In genomic region chr1:199151634-199152429, GRCh38 we compare ENCODE assay signal across 12 cellular contexts.
DNase-seq lines count a peak whose midpoint lies in the region; ATAC-seq and TF ChIP-seq lines count a peak whose summit lies in the region.
"Had no signal": no experiment of that assay in that cellular context is flagged by ENCODE, and none has a peak within 500 bp of the region (broad histone marks: within the 10 kb centered on the region; RNA-seq: fewer than 3 reads in every experiment).

No MANE protein-coding gene starts in this region.

- ATAC-seq in GM18867 (IDR thresholded peaks at IDR 0.05; ENCODE audit: unreplicated experiment) (peak; percentile 82), GM21717 (IDR thresholded peaks at IDR 0.05; ENCODE audit: unreplicated experiment) (peak; percentile 49), HG03432 (IDR thresholded peaks at IDR 0.05; ENCODE audit: unreplicated experiment) (peak; percentile 79)
- ATAC-seq: foreskin keratinocyte had no signal

- H3K4me1 Mint-ChIP-seq in glutamatergic neuron (ENCODE audit: low read depth, unreplicated experiment): peaks cover 15% of the 10 kb centered on the region
- H3K4me1 Mint-ChIP-seq: central memory CD8-positive, alpha-beta T cell had no signal

- TF ChIP-seq CTCF in glutamatergic neuron (IDR thresholded peaks at IDR 0.05; ENCODE audit: partially characterized antibody, unreplicated experiment): no peak

- H3K27me3 Mint-ChIP-seq in glutamatergic neuron (ENCODE audit: unreplicated experiment): no peaks in the 10 kb centered on the region

- intact Hi-C loops in posterior vena cava (cut with DNase I): no loop called here

- peak overlapping the region; percentile 63 for H3K4me3 Mint-ChIP-seq in glutamatergic neuron (ENCODE audit: unreplicated experiment)
- H3K4me3 Mint-ChIP-seq: central memory CD8-positive, alpha-beta T cell had no signal

- DNase-seq in glutamatergic neuron: no peak
- no peak for DNase-seq in Kasumi-1 (lab: John Stamatoyannopoulos, UW)
- DNase-seq in posterior vena cava (ENCODE audit: low spot score): no peak
- DNase-seq in SW 1271 (lab: John Stamatoyannopoulos, UW): no peak
- DNase-seq in activated naive CD4-positive, alpha-beta T cell treated with anti-CD3 and anti-CD28 coated beads, Interleukin-2, amount 50 U/mL, for 16 hours: no peak
- DNase-seq: activated T-cell treated with anti-CD3 and anti-CD28 coated beads, Interleukin-2, amount 50 U/mL, for 1 hour; foreskin keratinocyte; KBM-7 had no signal

- no peaks in the 10 kb centered on the region for H3K36me3 Mint-ChIP-seq in glutamatergic neuron (ENCODE audit: unreplicated experiment)

- H3K9me3 Mint-ChIP-seq in glutamatergic neuron (ENCODE audit: unreplicated experiment): no peaks in the 10 kb centered on the region
- H3K9me3 Mint-ChIP-seq: central memory CD8-positive, alpha-beta T cell had no signal

- peak overlapping the region; percentile 82 for H3K27ac Mint-ChIP-seq in glutamatergic neuron (ENCODE audit: unreplicated experiment)
